In the genomic region with DNA sequence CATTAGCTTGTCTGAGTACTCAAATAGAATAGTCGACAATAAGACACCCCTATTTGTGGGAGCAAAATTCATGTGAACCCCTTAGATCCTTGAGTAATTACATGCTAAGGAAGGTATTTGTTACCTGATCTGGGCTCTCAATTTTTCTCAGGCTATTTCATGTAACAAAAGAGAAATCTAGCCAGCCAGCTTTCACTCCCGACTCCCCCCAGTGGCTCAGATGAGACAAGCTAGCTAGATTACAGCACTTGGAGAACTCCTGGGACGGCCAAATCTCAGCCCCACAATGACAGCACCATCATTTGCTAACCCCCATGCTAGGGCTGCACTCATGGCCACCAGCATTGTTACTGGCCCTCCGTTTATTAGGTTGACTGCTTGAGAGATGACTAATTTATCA, we compare ENCODE assay signal across 8 cellular contexts. TPM values are rescaled to one million over a fixed set of nuclear protein-coding genes. Genes with fewer than 3 reads are reported as not detected.
A peak's percentile ranks its signal among the peaks of the same experiment; 100 is the strongest.
DNase-seq lines count a peak whose midpoint lies in the region; ATAC-seq and TF ChIP-seq lines count a peak whose summit lies in the region.

No MANE protein-coding gene starts in this region.

- H3K9me3 Mint-ChIP-seq in WTC11 = no peaks in the 10 kb centered on the region

- H3K27me3 ChIP-seq in kidney epithelial cell (ENCODE audit: control insufficient read depth, insufficient read depth, low read length) = no peaks in the 10 kb centered on the region

- no peaks in the 10 kb centered on the region for H3K36me3 ChIP-seq in kidney epithelial cell (ENCODE audit: control insufficient read depth, insufficient read depth, low read length)

- TF ChIP-seq CTCF in WTC11 (IDR thresholded peaks at IDR 0.05) (no peak), kidney epithelial cell (IDR thresholded peaks at IDR 0.05; ENCODE audit: insufficient read depth, low read length, poor library complexity, severe bottlenecking) (peak; percentile 70)

- no peaks in the 10 kb centered on the region for H3K36me3 Mint-ChIP-seq in WTC11

- H3K4me1 Mint-ChIP-seq in WTC11 = peaks cover 4% of the 10 kb centered on the region

- peak; percentile 63 for DNase-seq in DMS53 (lab: John Stamatoyannopoulos, UW)
- DNase-seq in DMS53 treated with DMSO at 0.1 percent for 48 hours (lab: John Stamatoyannopoulos, UW; ENCODE audit: unreplicated experiment) = no peak
- DNase-seq in Kasumi-1 (lab: John Stamatoyannopoulos, UW) = peak; percentile 51 to 65
- DNase-seq in WTC11 (ENCODE audit: low spot score) = peak; percentile 59
- DNase-seq in kidney epithelial cell (ENCODE audit: low read depth) = no peak
- no peak for DNase-seq in activated gamma-delta T cell treated with Interleukin-2 at 50 U/mL for 16 hours

- H3K27me3 Mint-ChIP-seq in WTC11 (ENCODE audit: low read depth) = peaks cover 2% of the 10 kb centered on the region; the same call in 1 of the 2 replicates

- POLR2A ChIA-PET in WTC11 (lab: Charles Lee) = no interaction called here

- no peak overlapping the region for H3K4me3 ChIP-seq in kidney epithelial cell (ENCODE audit: low read depth, low read length)

- H3K4me3 Mint-ChIP-seq in WTC11 = no peak overlapping the region

- CTCF ChIA-PET in WTC11 (lab: Charles Lee) = interaction anchor here (0.5 to 6.0 kb wide), 25 partner anchors 9 to 617 kb away, joined by 3 to 69 read pairs (median 4); a partner anchor contains a TSS

- ATAC-seq in WTC11 = peak; percentile 76
- ATAC-seq in HG03469 (IDR thresholded peaks at IDR 0.05; ENCODE audit: unreplicated experiment) = no peak
- no peak for ATAC-seq in HG03175 (IDR thresholded peaks at IDR 0.05; ENCODE audit: unreplicated experiment)

- H3K27ac Mint-ChIP-seq in WTC11 = no peak overlapping the region

TF ChIP-seq in WTC11, 78 proteins besides CTCF, POLR2A, EP300 and RAD21:
- no peak for TF ChIP-seq ESRRA (CRISPR knock-in tag; IDR thresholded peaks at IDR 0.05; ENCODE audit: borderline replicate concordance)
- no peak for TF ChIP-seq ZBTB21 (CRISPR knock-in tag; IDR thresholded peaks at IDR 0.05; ENCODE audit: borderline replicate concordance)
- TF ChIP-seq, protein P1, sequence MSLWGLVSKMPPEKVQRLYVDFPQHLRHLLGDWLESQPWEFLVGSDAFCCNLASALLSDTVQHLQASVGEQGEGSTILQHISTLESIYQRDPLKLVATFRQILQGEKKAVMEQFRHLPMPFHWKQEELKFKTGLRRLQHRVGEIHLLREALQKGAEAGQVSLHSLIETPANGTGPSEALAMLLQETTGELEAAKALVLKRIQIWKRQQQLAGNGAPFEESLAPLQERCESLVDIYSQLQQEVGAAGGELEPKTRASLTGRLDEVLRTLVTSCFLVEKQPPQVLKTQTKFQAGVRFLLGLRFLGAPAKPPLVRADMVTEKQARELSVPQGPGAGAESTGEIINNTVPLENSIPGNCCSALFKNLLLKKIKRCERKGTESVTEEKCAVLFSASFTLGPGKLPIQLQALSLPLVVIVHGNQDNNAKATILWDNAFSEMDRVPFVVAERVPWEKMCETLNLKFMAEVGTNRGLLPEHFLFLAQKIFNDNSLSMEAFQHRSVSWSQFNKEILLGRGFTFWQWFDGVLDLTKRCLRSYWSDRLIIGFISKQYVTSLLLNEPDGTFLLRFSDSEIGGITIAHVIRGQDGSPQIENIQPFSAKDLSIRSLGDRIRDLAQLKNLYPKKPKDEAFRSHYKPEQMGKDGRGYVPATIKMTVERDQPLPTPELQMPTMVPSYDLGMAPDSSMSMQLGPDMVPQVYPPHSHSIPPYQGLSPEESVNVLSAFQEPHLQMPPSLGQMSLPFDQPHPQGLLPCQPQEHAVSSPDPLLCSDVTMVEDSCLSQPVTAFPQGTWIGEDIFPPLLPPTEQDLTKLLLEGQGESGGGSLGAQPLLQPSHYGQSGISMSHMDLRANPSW (CRISPR knock-in tag; conservative IDR thresholded peaks at IDR 0.05; ENCODE audit: low read depth) = no peak
- TF ChIP-seq, protein P2, sequence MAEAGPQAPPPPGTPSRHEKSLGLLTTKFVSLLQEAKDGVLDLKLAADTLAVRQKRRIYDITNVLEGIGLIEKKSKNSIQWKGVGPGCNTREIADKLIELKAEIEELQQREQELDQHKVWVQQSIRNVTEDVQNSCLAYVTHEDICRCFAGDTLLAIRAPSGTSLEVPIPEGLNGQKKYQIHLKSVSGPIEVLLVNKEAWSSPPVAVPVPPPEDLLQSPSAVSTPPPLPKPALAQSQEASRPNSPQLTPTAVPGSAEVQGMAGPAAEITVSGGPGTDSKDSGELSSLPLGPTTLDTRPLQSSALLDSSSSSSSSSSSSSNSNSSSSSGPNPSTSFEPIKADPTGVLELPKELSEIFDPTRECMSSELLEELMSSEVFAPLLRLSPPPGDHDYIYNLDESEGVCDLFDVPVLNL (CRISPR knock-in tag; IDR thresholded peaks at IDR 0.05; ENCODE audit: borderline replicate concordance, low read depth) = no peak
- no peak for TF ChIP-seq ZNF396 (CRISPR knock-in tag; IDR thresholded peaks at IDR 0.05; ENCODE audit: borderline replicate concordance)
- no peak for TF ChIP-seq FOXP1 (CRISPR knock-in tag; IDR thresholded peaks at IDR 0.05; ENCODE audit: borderline replicate concordance)
- TF ChIP-seq KAT7 (CRISPR knock-in tag; IDR thresholded peaks at IDR 0.05; ENCODE audit: borderline replicate concordance) = no peak
- TF ChIP-seq NFE2L1 (CRISPR knock-in tag; IDR thresholded peaks at IDR 0.05) = no peak
- no peak for TF ChIP-seq PRRX2 (CRISPR knock-in tag; IDR thresholded peaks at IDR 0.05)
- TF ChIP-seq, protein P3, sequence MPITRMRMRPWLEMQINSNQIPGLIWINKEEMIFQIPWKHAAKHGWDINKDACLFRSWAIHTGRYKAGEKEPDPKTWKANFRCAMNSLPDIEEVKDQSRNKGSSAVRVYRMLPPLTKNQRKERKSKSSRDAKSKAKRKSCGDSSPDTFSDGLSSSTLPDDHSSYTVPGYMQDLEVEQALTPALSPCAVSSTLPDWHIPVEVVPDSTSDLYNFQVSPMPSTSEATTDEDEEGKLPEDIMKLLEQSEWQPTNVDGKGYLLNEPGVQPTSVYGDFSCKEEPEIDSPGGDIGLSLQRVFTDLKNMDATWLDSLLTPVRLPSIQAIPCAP (CRISPR knock-in tag; IDR thresholded peaks at IDR 0.05) = no peak
- TF ChIP-seq, protein P4, sequence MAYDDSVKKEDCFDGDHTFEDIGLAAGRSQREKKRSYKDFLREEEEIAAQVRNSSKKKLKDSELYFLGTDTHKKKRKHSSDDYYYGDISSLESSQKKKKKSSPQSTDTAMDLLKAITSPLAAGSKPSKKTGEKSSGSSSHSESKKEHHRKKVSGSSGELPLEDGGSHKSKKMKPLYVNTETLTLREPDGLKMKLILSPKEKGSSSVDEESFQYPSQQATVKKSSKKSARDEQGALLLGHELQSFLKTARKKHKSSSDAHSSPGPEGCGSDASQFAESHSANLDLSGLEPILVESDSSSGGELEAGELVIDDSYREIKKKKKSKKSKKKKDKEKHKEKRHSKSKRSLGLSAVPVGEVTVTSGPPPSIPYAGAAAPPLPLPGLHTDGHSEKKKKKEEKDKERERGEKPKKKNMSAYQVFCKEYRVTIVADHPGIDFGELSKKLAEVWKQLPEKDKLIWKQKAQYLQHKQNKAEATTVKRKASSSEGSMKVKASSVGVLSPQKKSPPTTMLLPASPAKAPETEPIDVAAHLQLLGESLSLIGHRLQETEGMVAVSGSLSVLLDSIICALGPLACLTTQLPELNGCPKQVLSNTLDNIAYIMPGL (CRISPR knock-in tag; IDR thresholded peaks at IDR 0.05) = no peak
- TF ChIP-seq JUN (CRISPR knock-in tag; IDR thresholded peaks at IDR 0.05) = no peak
- TF ChIP-seq, protein P5, sequence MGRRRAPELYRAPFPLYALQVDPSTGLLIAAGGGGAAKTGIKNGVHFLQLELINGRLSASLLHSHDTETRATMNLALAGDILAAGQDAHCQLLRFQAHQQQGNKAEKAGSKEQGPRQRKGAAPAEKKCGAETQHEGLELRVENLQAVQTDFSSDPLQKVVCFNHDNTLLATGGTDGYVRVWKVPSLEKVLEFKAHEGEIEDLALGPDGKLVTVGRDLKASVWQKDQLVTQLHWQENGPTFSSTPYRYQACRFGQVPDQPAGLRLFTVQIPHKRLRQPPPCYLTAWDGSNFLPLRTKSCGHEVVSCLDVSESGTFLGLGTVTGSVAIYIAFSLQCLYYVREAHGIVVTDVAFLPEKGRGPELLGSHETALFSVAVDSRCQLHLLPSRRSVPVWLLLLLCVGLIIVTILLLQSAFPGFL (CRISPR knock-in tag; IDR thresholded peaks at IDR 0.05; ENCODE audit: borderline replicate concordance) = no peak
- TF ChIP-seq GABPB1 (CRISPR knock-in tag; IDR thresholded peaks at IDR 0.05) = no peak
- no peak for TF ChIP-seq TEAD1 (CRISPR knock-in tag; IDR thresholded peaks at IDR 0.05)
- no peak for TF ChIP-seq ZNF416 (CRISPR knock-in tag; IDR thresholded peaks at IDR 0.05)
- no peak for TF ChIP-seq MYBL2 (CRISPR knock-in tag; IDR thresholded peaks at IDR 0.05)
- TF ChIP-seq ZNF317 (CRISPR knock-in tag; IDR thresholded peaks at IDR 0.05; ENCODE audit: borderline replicate concordance, low read depth) = no peak
- TF ChIP-seq, protein P6, sequence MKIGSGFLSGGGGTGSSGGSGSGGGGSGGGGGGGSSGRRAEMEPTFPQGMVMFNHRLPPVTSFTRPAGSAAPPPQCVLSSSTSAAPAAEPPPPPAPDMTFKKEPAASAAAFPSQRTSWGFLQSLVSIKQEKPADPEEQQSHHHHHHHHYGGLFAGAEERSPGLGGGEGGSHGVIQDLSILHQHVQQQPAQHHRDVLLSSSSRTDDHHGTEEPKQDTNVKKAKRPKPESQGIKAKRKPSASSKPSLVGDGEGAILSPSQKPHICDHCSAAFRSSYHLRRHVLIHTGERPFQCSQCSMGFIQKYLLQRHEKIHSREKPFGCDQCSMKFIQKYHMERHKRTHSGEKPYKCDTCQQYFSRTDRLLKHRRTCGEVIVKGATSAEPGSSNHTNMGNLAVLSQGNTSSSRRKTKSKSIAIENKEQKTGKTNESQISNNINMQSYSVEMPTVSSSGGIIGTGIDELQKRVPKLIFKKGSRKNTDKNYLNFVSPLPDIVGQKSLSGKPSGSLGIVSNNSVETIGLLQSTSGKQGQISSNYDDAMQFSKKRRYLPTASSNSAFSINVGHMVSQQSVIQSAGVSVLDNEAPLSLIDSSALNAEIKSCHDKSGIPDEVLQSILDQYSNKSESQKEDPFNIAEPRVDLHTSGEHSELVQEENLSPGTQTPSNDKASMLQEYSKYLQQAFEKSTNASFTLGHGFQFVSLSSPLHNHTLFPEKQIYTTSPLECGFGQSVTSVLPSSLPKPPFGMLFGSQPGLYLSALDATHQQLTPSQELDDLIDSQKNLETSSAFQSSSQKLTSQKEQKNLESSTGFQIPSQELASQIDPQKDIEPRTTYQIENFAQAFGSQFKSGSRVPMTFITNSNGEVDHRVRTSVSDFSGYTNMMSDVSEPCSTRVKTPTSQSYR (CRISPR knock-in tag; IDR thresholded peaks at IDR 0.05) = no peak

RNA-seq across cellular contexts. Expression of a gene that starts 41.3 kb away (rescaled TPM):
- total RNA-seq in WTC11 (2021) (0.77 to 1.8 TPM (median 1.7 TPM) in 3 replicates), kidney epithelial cell (not detected in 2 replicates)

RNA-seq across cellular contexts. Expression of a gene that starts 44.4 kb away (rescaled TPM):
- total RNA-seq in WTC11 (2021) (not detected in 3 replicates), kidney epithelial cell (not detected in 2 replicates)

Comparison
In these comparisons a context has a peak if more than half of its experiments do, and no peak if none do; other contexts are left out.
1. DNase-seq: peak in DMS53 (single experiment), Kasumi-1 (2 of 2) and WTC11 (single experiment); none in DMS53 treated with DMSO at 0.1 percent for 48 hours (single experiment), kidney epithelial cell (single experiment) and activated gamma-delta T cell treated with Interleukin-2 at 50 U/mL for 16 hours (single experiment).